In genomic region chr7:120207037-120207436, GRCh38 we compare ENCODE assay signal across 22 cellular contexts.
A peak's percentile ranks its signal among the peaks of the same experiment; 100 is the strongest.
DNase-seq lines count a peak whose midpoint lies in the region; ATAC-seq and TF ChIP-seq lines count a peak whose summit lies in the region.
"Had no signal": no experiment of that assay in that cellular context is flagged by ENCODE, and none has a peak within 500 bp of the region (broad histone marks: within the 10 kb centered on the region; RNA-seq: fewer than 3 reads in every experiment).

No MANE protein-coding gene starts in this region.

- TF ChIP-seq CTCF in GM23338 (conservative IDR thresholded peaks at IDR 0.05; ENCODE audit: low read depth in 2 of 2) (no peak), chondrocyte (IDR thresholded peaks at IDR 0.05) (no peak), neural progenitor cell (IDR thresholded peaks at IDR 0.05) (no peak), suprapubic skin (IDR thresholded peaks at IDR 0.05) (no peak)

- DNase-seq in GM23338 (ENCODE audit: low spot score) (peak; percentile 27), chondrocyte (ENCODE audit: low spot score) (peak; percentile 38), iPS-NIHi7 (ENCODE audit: extremely low spot score) (peak; percentile 15), neural progenitor cell (ENCODE audit: low spot score) (peak; percentile 12), suprapubic skin (ENCODE audit: low spot score in 2 of 2) (no peak), kidney glomerular epithelial cell (lab: John Stamatoyannopoulos, UW) (no peak)
- DNase-seq: 8988T; ACHN; AML-193; BE2C; CD4-positive, alpha-beta T cell; CD8-positive, alpha-beta memory T cell; DMS 273 treated with DMSO at 0.1 percent for 48 hours; DMS79; EL; GF-D8; H7 had no signal

- H3K27me3 ChIP-seq in GM23338 (ENCODE audit: insufficient read depth), result no peaks in the 10 kb centered on the region
- H3K27me3 ChIP-seq in neural progenitor cell, result no peaks in the 10 kb centered on the region
- H3K27me3 ChIP-seq in suprapubic skin, result no peaks in the 10 kb centered on the region
- H3K27me3 ChIP-seq: BE2C; BLaER1 treated with 17β-estradiol and CSF1 and Interleukin-3, amounts not matched to agents 10 nM and 100 nM had no signal

- H3K4me1 Mint-ChIP-seq in GM23338 (no peaks in the 10 kb centered on the region), chondrocyte (ENCODE audit: low read depth) (no peaks in the 10 kb centered on the region), neural progenitor cell (peaks cover 3% of the 10 kb centered on the region)
- H3K4me1 Mint-ChIP-seq: CD14-positive monocyte; CD8-positive, alpha-beta memory T cell had no signal

- H3K27me3 Mint-ChIP-seq in GM23338 (ENCODE audit: insufficient read depth, low read depth, poor library complexity), result peaks cover 3% of the 10 kb centered on the region
- peaks cover 3% of the 10 kb centered on the region for H3K27me3 Mint-ChIP-seq in chondrocyte (ENCODE audit: low read depth)
- no peaks in the 10 kb centered on the region for H3K27me3 Mint-ChIP-seq in neural progenitor cell (ENCODE audit: insufficient read depth, low read depth)
- H3K27me3 Mint-ChIP-seq: CD4-positive, alpha-beta T cell had no signal

- no peaks in the 10 kb centered on the region for H3K9me3 ChIP-seq in neural progenitor cell (ENCODE audit: low read depth)
- no peaks in the 10 kb centered on the region for H3K9me3 ChIP-seq in suprapubic skin
- H3K9me3 ChIP-seq: A549; BE2C; BLaER1 treated with 17β-estradiol and CSF1 and Interleukin-3, amounts not matched to agents 10 nM and 100 nM had no signal

- no peak for TF ChIP-seq EP300 in suprapubic skin (IDR thresholded peaks at IDR 0.05)

- no peak overlapping the region for H3K9ac ChIP-seq in neural progenitor cell
- H3K9ac ChIP-seq: BLaER1 treated with 17β-estradiol and CSF1 and Interleukin-3, amounts not matched to agents 10 nM and 100 nM had no signal

- no peak for TF ChIP-seq POLR2A in suprapubic skin (IDR thresholded peaks at IDR 0.05)

- H3K4me3 ChIP-seq in GM23338, result no peak overlapping the region
- no peak overlapping the region for H3K4me3 ChIP-seq in neural progenitor cell
- no peak overlapping the region for H3K4me3 ChIP-seq in suprapubic skin
- H3K4me3 ChIP-seq: A549; BLaER1 treated with 17β-estradiol and CSF1 and Interleukin-3, amounts not matched to agents 10 nM and 100 nM had no signal

- no peak overlapping the region for H3K4me3 Mint-ChIP-seq in GM23338
- no peak overlapping the region for H3K4me3 Mint-ChIP-seq in chondrocyte (ENCODE audit: unreplicated experiment)
- no peak overlapping the region for H3K4me3 Mint-ChIP-seq in neural progenitor cell
- H3K4me3 Mint-ChIP-seq: CD14-positive monocyte; CD4-positive, alpha-beta T cell; CD8-positive, alpha-beta memory T cell had no signal

- ATAC-seq in GM23338 (peak; percentile 38; the same call in 1 of the 3 replicates), GM18858 (IDR thresholded peaks at IDR 0.05; ENCODE audit: unreplicated experiment) (no peak)
- ATAC-seq: A549, HCT116 had no signal

- H4K20me1 ChIP-seq in GM23338 (replicated peaks; ENCODE audit: insufficient read depth) (no peaks in the 10 kb centered on the region), neural progenitor cell (ENCODE audit: low read depth) (no peaks in the 10 kb centered on the region)
- H4K20me1 ChIP-seq: BLaER1 treated with 17β-estradiol and CSF1 and Interleukin-3, amounts not matched to agents 10 nM and 100 nM had no signal

- no peak overlapping the region for H3K4me2 ChIP-seq in GM23338
- H3K4me2 ChIP-seq in neural progenitor cell, result no peak overlapping the region
- H3K4me2 ChIP-seq: A549; BLaER1 treated with 17β-estradiol and CSF1 and Interleukin-3, amounts not matched to agents 10 nM and 100 nM had no signal

- H3F3A ChIP-seq in GM23338 (replicated peaks; ENCODE audit: low read depth), result no peaks in the 10 kb centered on the region
- no peaks in the 10 kb centered on the region for H3F3A ChIP-seq in neural progenitor cell (ENCODE audit: low read depth)

- H3K36me3 Mint-ChIP-seq in GM23338 (ENCODE audit: low read depth) (peaks cover 5% of the 10 kb centered on the region; the same call in 2 of the 3 replicates), chondrocyte (ENCODE audit: low read depth) (no peaks in the 10 kb centered on the region), neural progenitor cell (no peaks in the 10 kb centered on the region)
- H3K36me3 Mint-ChIP-seq: CD14-positive monocyte; CD8-positive, alpha-beta memory T cell had no signal

- no peaks in the 10 kb centered on the region for H3K79me2 ChIP-seq in GM23338 (replicated peaks; ENCODE audit: insufficient read depth)
- H3K79me2 ChIP-seq in neural progenitor cell (ENCODE audit: low read depth), result no peaks in the 10 kb centered on the region

- no peak overlapping the region for H3K27ac ChIP-seq in GM23338 (ENCODE audit: low read depth)
- no peak overlapping the region for H3K27ac ChIP-seq in neural progenitor cell
- no peak overlapping the region for H3K27ac ChIP-seq in suprapubic skin
- H3K27ac ChIP-seq: A549; BLaER1 treated with 17β-estradiol and CSF1 and Interleukin-3, amounts not matched to agents 10 nM and 100 nM had no signal

- H3K36me3 ChIP-seq in GM23338 (ENCODE audit: insufficient read depth), result no peaks in the 10 kb centered on the region
- H3K36me3 ChIP-seq in neural progenitor cell, result no peaks in the 10 kb centered on the region
- no peaks in the 10 kb centered on the region for H3K36me3 ChIP-seq in suprapubic skin
- H3K36me3 ChIP-seq: BE2C; BLaER1 treated with 17β-estradiol and CSF1 and Interleukin-3, amounts not matched to agents 10 nM and 100 nM had no signal

- H2AFZ ChIP-seq in GM23338, result no peak overlapping the region; the same call in 1 of the 2 replicates
- no peak overlapping the region for H2AFZ ChIP-seq in neural progenitor cell (replicated peaks)

- H3K9me2 ChIP-seq in GM23338 (ENCODE audit: insufficient read depth), result no peaks in the 10 kb centered on the region

- H3K4me1 ChIP-seq in GM23338 (ENCODE audit: insufficient read depth) (no peaks in the 10 kb centered on the region), neural progenitor cell (no peaks in the 10 kb centered on the region), suprapubic skin (no peaks in the 10 kb centered on the region)
- H3K4me1 ChIP-seq: A549; BE2C; BLaER1 treated with 17β-estradiol and CSF1 and Interleukin-3, amounts not matched to agents 10 nM and 100 nM had no signal

- H3K27ac Mint-ChIP-seq in GM23338, result no peak overlapping the region
- H3K27ac Mint-ChIP-seq in chondrocyte (ENCODE audit: unreplicated experiment), result no peak overlapping the region
- H3K27ac Mint-ChIP-seq in neural progenitor cell, result no peak overlapping the region
- H3K27ac Mint-ChIP-seq: CD4-positive, alpha-beta T cell; CD8-positive, alpha-beta memory T cell had no signal

- WGBS in suprapubic skin, result 70% methylated on average over 3 of the region's 3 CpGs

- H3K9me3 Mint-ChIP-seq in GM23338 (peaks cover 11% of the 10 kb centered on the region; the same call in 2 of the 3 replicates), chondrocyte (ENCODE audit: low read depth) (peaks cover 25% of the 10 kb centered on the region), neural progenitor cell (peaks cover 14% of the 10 kb centered on the region)

TF ChIP-seq in GM23338, 12 proteins besides CTCF, POLR2A, EP300 and RAD21 (continues in another document):
- TF ChIP-seq ZNF114 (CRISPR knock-in tag; IDR thresholded peaks at IDR 0.05), result no peak
- TF ChIP-seq JUNB (IDR thresholded peaks at IDR 0.05; ENCODE audit: unreplicated experiment), result no peak
- TF ChIP-seq POLR2AphosphoS5 (IDR thresholded peaks at IDR 0.05; ENCODE audit: low read depth), result no peak
- TF ChIP-seq REST (IDR thresholded peaks at IDR 0.05; ENCODE audit: unreplicated experiment), result no peak
- TF ChIP-seq EZH2 (IDR thresholded peaks at IDR 0.05; ENCODE audit: low read depth, unreplicated experiment), result no peak
- no peak for TF ChIP-seq NANOG (IDR thresholded peaks at IDR 0.05; ENCODE audit: borderline replicate concordance)
- no peak for TF ChIP-seq STAT1 (IDR thresholded peaks at IDR 0.05; ENCODE audit: unreplicated experiment)
- no peak for TF ChIP-seq EZH2phosphoT487 (IDR thresholded peaks at IDR 0.05; ENCODE audit: unreplicated experiment)

Comparison
In these comparisons a context has a peak if more than half of its experiments do, and no peak if none do; other contexts are left out.
1. DNase-seq: peak in GM23338 (single experiment), chondrocyte (single experiment), iPS-NIHi7 (single experiment) and neural progenitor cell (single experiment); none in suprapubic skin (0 of 2) and kidney glomerular epithelial cell (single experiment).